ENCODE assay signal across 8 cellular contexts in genomic region chr2:26144953-26145680, GRCh38. TPM values are rescaled to one million over a fixed set of nuclear protein-coding genes. Genes with fewer than 3 reads are reported as not detected.
A peak's percentile ranks its signal among the peaks of the same experiment; 100 is the strongest.
DNase-seq lines count a peak whose midpoint lies in the region; ATAC-seq and TF ChIP-seq lines count a peak whose summit lies in the region.

No MANE protein-coding gene starts in this region.

- H3K79me2 ChIP-seq in HCT116 (ENCODE audit: insufficient read depth, low read length): no peaks in the 10 kb centered on the region

- 15 to 17% methylated on average over 11 of the region's 11 CpGs for WGBS in esophagus squamous epithelium, 2 donors

- TF ChIP-seq CTCF in HCT116 (IDR thresholded peaks at IDR 0.05 in 2 of 3, conservative IDR thresholded peaks at IDR 0.05 in 1 of 3; ENCODE audit: borderline replicate concordance in 1 of 3, insufficient read depth in 1 of 3, low read depth in 2 of 3, low read length in 2 of 3) (peak; percentile 75 to 92 (median 85)), esophagus squamous epithelium (IDR thresholded peaks at IDR 0.05) (peak; percentile 69 to 80 (median 78))

- H4K20me1 ChIP-seq in HCT116 (ENCODE audit: insufficient read depth): no peaks in the 10 kb centered on the region

- H3K36me3 ChIP-seq in HCT116 (ENCODE audit: control insufficient read depth in 1 of 2, insufficient read depth in 2 of 2, low read length in 2 of 2): no peaks in the 10 kb centered on the region
- no peaks in the 10 kb centered on the region for H3K36me3 ChIP-seq in esophagus squamous epithelium

- H3K27ac ChIP-seq in HCT116 (ENCODE audit: low read depth, low read length): no peak overlapping the region
- H3K27ac ChIP-seq in esophagus squamous epithelium: no peak overlapping the region

- no TSS peak for BruUV-seq in HCT116 (replicated peaks; lab: Mats Ljungman, UMichigan)

- H3K4me1 ChIP-seq in HCT116 (ENCODE audit: control insufficient read depth in 1 of 2, insufficient read depth in 2 of 2, low read length in 2 of 2) (peaks cover 3% of the 10 kb centered on the region in 2 experiments; a peak in 1 of 4 replicates), esophagus squamous epithelium (peaks cover 4 to 16% (median 4%) of the 10 kb centered on the region in 3 donors)

- H2AFZ ChIP-seq in HCT116 (ENCODE audit: low read depth, low read length, poor library complexity, severe bottlenecking): no peak overlapping the region

- peak overlapping the region; percentile 11; the same call in 1 of the 2 replicates for H3K4me2 ChIP-seq in HCT116 (ENCODE audit: low read length)

- no peaks in the 10 kb centered on the region for H3K9me2 ChIP-seq in HCT116 (ENCODE audit: insufficient read depth)

- intact Hi-C loops in HCT116 (cut with micrococcal nuclease): loop anchor here (1.0 to 5.0 kb wide), 5 partner anchors 56 to 322 kb away; no protein-coding TSS in a partner anchor
- intact Hi-C loops in esophagus squamous epithelium (cut with DNase I): loop anchor here (5.0 to 10.0 kb wide), 2 partner anchors 158 to 190 kb away; no protein-coding TSS in a partner anchor

- CTCF ChIA-PET in HCT116 (lab: Charles Lee): interaction anchor here (0.6 to 3.7 kb wide), 10 partner anchors 17 to 293 kb away, joined by 3 to 34 read pairs (median 3); partner anchors contain the start of gene KIF3C

- peaks cover 0 to under 1% (median 0%) of the 10 kb centered on the region in 3 donors for H3K36me3 Mint-ChIP-seq in naive thymus-derived CD8-positive, alpha-beta T cell
- peaks cover 5% of the 10 kb centered on the region for H3K36me3 Mint-ChIP-seq in stimulated activated effector memory CD8-positive, alpha-beta T cell treated with anti-CD3 and anti-CD28 coated beads, Interleukin-12 subunit alpha, Interleukin-12 subunit beta, amount 100 ng/mL, for 72 hours

- no peaks in the 10 kb centered on the region for H3K9me3 Mint-ChIP-seq in naive thymus-derived CD8-positive, alpha-beta T cell
- H3K9me3 Mint-ChIP-seq in stimulated activated effector memory CD8-positive, alpha-beta T cell treated with anti-CD3 and anti-CD28 coated beads, Interleukin-12 subunit alpha, Interleukin-12 subunit beta, amount 100 ng/mL, for 72 hours: no peaks in the 10 kb centered on the region

- peaks cover under 1 to 6% (median 3%) of the 10 kb centered on the region in 4 donors for H3K4me1 Mint-ChIP-seq in naive thymus-derived CD8-positive, alpha-beta T cell
- H3K4me1 Mint-ChIP-seq in stimulated activated effector memory CD8-positive, alpha-beta T cell treated with anti-CD3 and anti-CD28 coated beads, Interleukin-12 subunit alpha, Interleukin-12 subunit beta, amount 100 ng/mL, for 72 hours: no peaks in the 10 kb centered on the region

- H3K27me3 ChIP-seq in HCT116 (ENCODE audit: insufficient read depth, low read length): no peaks in the 10 kb centered on the region
- H3K27me3 ChIP-seq in esophagus squamous epithelium: peaks cover 0 to 6% (median 0%) of the 10 kb centered on the region in 4 donors

- RAD21 ChIA-PET in HCT116 (lab: Charles Lee; ENCODE audit: low non-redundant PET in 1 of 2, low total read pairs in 2 of 2, uncharacterized antibody in 2 of 2, unreplicated experiment in 2 of 2): interaction anchor here in 1 of 2 experiments (1.4 kb wide), 1 partner anchor 154 kb away, joined by 3 read pairs; no protein-coding TSS in a partner anchor

- TF ChIP-seq POLR2A in HCT116 (IDR thresholded peaks at IDR 0.05; ENCODE audit: borderline replicate concordance, extremely low read depth, insufficient read depth, insufficient read length) (no peak), esophagus squamous epithelium (IDR thresholded peaks at IDR 0.05) (no peak)

- POLR2A ChIA-PET in HCT116 (lab: Charles Lee): no interaction called here
- POLR2A ChIA-PET in naive thymus-derived CD8-positive, alpha-beta T cell (lab: Charles Lee): interaction anchor here (1.2 kb wide), 1 partner anchor 154 kb away, joined by 5 read pairs; no protein-coding TSS in a partner anchor

- H3K9ac ChIP-seq in HCT116 (ENCODE audit: low read length): no peak overlapping the region

- TF ChIP-seq RAD21 in HCT116 (IDR thresholded peaks at IDR 0.05; ENCODE audit: low read depth): peak; percentile 96

- H3K4me3 ChIP-seq in HCT116 (replicated peaks in 1 of 2; ENCODE audit: low read depth in 1 of 2, low read length in 2 of 2) (no peak overlapping the region), esophagus squamous epithelium (peak overlapping the region in 1 of 4 donors; percentile 36)

- H3K27me3 Mint-ChIP-seq in naive thymus-derived CD8-positive, alpha-beta T cell: peaks cover 2 to 6% (median 5%) of the 10 kb centered on the region in 5 donors

- H3K9me3 ChIP-seq in HCT116 (ENCODE audit: control insufficient read depth in 1 of 2, insufficient read depth in 1 of 2, low read depth in 1 of 2, low read length in 2 of 2): no peaks in the 10 kb centered on the region
- H3K9me3 ChIP-seq in esophagus squamous epithelium: no peaks in the 10 kb centered on the region

- ATAC-seq in HCT116 (peak; percentile 83), GM18858 (IDR thresholded peaks at IDR 0.05; ENCODE audit: unreplicated experiment) (no peak)
- peak; percentile 52 to 64 for ATAC-seq in naive thymus-derived CD8-positive, alpha-beta T cell
- ATAC-seq in stimulated activated effector memory CD8-positive, alpha-beta T cell treated with anti-CD3 and anti-CD28 coated beads, Interleukin-12 subunit alpha, Interleukin-12 subunit beta, amount 100 ng/mL, for 72 hours: peak; percentile 74

- peak in 9 of 14 donors; percentile 8 to 57 (median 32) for DNase-seq in C1 segment of cervical spinal cord (lab: John Stamatoyannopoulos, UW)
- DNase-seq in HCT116 (ENCODE audit: low read depth, low spot score): peak; percentile 60
- DNase-seq in NOMO-1 treated with dmso at 0.1 percent for 144 hours (lab: John Stamatoyannopoulos, UW; ENCODE audit: unreplicated experiment): peak; percentile 47
- peak; percentile 42 for DNase-seq in activated T-cell treated with anti-CD3 and anti-CD28 coated beads for 1 hour (ENCODE audit: low read depth)
- no peak for DNase-seq in esophagus squamous epithelium (lab: John Stamatoyannopoulos, UW)
- peak; percentile 25 to 71 (median 48) for DNase-seq in naive thymus-derived CD8-positive, alpha-beta T cell
- DNase-seq in stimulated activated effector memory CD8-positive, alpha-beta T cell treated with anti-CD3 and anti-CD28 coated beads, Interleukin-12 subunit alpha, Interleukin-12 subunit beta, amount 100 ng/mL, for 72 hours (ENCODE audit: low spot score in 2 of 2): peak; percentile 43 to 81

- H3K4me3 Mint-ChIP-seq in naive thymus-derived CD8-positive, alpha-beta T cell: no peak overlapping the region
- no peak overlapping the region for H3K4me3 Mint-ChIP-seq in stimulated activated effector memory CD8-positive, alpha-beta T cell treated with anti-CD3 and anti-CD28 coated beads, Interleukin-12 subunit alpha, Interleukin-12 subunit beta, amount 100 ng/mL, for 72 hours

- peak overlapping the region in 2 of 10 donors; percentile 51 to 71 for H3K27ac Mint-ChIP-seq in naive thymus-derived CD8-positive, alpha-beta T cell
- no peak overlapping the region for H3K27ac Mint-ChIP-seq in stimulated activated effector memory CD8-positive, alpha-beta T cell treated with anti-CD3 and anti-CD28 coated beads, Interleukin-12 subunit alpha, Interleukin-12 subunit beta, amount 100 ng/mL, for 72 hours

TF ChIP-seq in HCT116, 20 proteins besides CTCF, POLR2A, EP300 and RAD21 (continues in another document):
- no peak for TF ChIP-seq POLR2AphosphoS5 (IDR thresholded peaks at IDR 0.05; ENCODE audit: low read depth, low read length)
- TF ChIP-seq ZNF274 (IDR thresholded peaks at IDR 0.05; ENCODE audit: low read depth, low read length): no peak
- TF ChIP-seq EZH2 (IDR thresholded peaks at IDR 0.05): no peak
- no peak for TF ChIP-seq JUND (IDR thresholded peaks at IDR 0.05)
- no peak for TF ChIP-seq FOSL1 (IDR thresholded peaks at IDR 0.05; ENCODE audit: low read depth)
- no peak for TF ChIP-seq ATF3 (IDR thresholded peaks at IDR 0.05)
- TF ChIP-seq CBX3 (IDR thresholded peaks at IDR 0.05; ENCODE audit: low read depth): no peak
- TF ChIP-seq EGR1 (IDR thresholded peaks at IDR 0.05; ENCODE audit: low read depth): no peak
- no peak for TF ChIP-seq SRF (IDR thresholded peaks at IDR 0.05; ENCODE audit: low read depth)
- TF ChIP-seq ELF1 (IDR thresholded peaks at IDR 0.05; ENCODE audit: borderline replicate concordance, low read depth): no peak
- no peak for TF ChIP-seq CEBPB (IDR thresholded peaks at IDR 0.05; ENCODE audit: low read depth)
- no peak for TF ChIP-seq SIN3A (IDR thresholded peaks at IDR 0.05; ENCODE audit: low read depth)
- TF ChIP-seq YY1 (IDR thresholded peaks at IDR 0.05; ENCODE audit: extremely low read depth, insufficient replicate concordance, low read depth, low read length): no peak

RNA-seq across cellular contexts. Expression of gene GAREM2, which starts 27.8 kb away (rescaled TPM):
- 13.3 TPM for total RNA-seq in HCT116 (2021; ENCODE audit: unreplicated experiment)
- polyA plus RNA-seq in HCT116 (2012): 6.6 and 8.4 TPM in 2 replicates
- total RNA-seq in esophagus squamous epithelium: 1 to 10 TPM in 2 of 4 donors, under 1 TPM in 2; 0.19 to 1.5 (median 0.89) TPM
- 1 to 10 TPM; 4.3 to 5.9 TPM for total RNA-seq in naive thymus-derived CD8-positive, alpha-beta T cell
- polyA plus RNA-seq in naive thymus-derived CD8-positive, alpha-beta T cell: 1 to 10 TPM in 2 of 3 donors, under 1 TPM in 1; 0.74 to 2.6 (median 1.5) TPM
